15 cellular contexts compared by ENCODE assay signal in the genomic region with DNA sequence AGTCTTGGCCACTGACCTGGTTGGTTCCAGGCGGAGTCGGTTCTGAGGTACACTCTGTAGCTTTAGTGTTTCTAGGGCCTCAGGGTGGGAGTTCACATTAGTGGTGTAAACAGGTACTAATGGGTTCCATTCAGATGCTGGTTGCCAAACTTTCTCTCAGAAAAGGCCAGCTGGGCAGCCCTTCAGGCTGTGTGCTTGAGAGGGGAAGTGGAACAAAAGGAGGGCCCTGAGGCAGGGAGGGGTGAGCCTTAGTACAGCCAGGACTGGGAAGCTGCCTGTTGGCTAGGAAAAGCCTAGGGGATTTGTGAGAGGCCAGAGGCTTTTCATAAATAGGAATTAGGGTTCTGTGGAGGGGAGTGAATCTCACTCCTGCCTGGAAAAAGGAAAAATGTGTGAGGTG. TPM values are rescaled to one million over a fixed set of nuclear protein-coding genes. Genes with fewer than 3 reads are reported as not detected.
A peak's percentile ranks its signal among the peaks of the same experiment; 100 is the strongest.
DNase-seq lines count a peak whose midpoint lies in the region; ATAC-seq lines count a peak whose summit lies in the region.
"Had no signal": no experiment of that assay in that cellular context is flagged by ENCODE, and none has a peak within 500 bp of the region (broad histone marks: within the 10 kb centered on the region; RNA-seq: fewer than 3 reads in every experiment).

No MANE protein-coding gene starts in this region.

- H3K4me3 ChIP-seq in NT2/D1 (ENCODE audit: insufficient read length, low read depth) = no peak overlapping the region
- H3K4me3 ChIP-seq in CD8-positive, alpha-beta memory T cell (ENCODE audit: low read length) = no peak overlapping the region
- H3K4me3 ChIP-seq: smooth muscle cell had no signal

- DNase-seq in ELF-1 (ENCODE audit: low read depth, low spot score) = peak; percentile 96
- DNase-seq in NT2/D1 (ENCODE audit: low read depth, low spot score) = peak; percentile 85
- peak; percentile 36 for DNase-seq in left ventricle myocardium superior
- DNase-seq in putamen (ENCODE audit: low spot score) = peak; percentile 14
- DNase-seq in NCI-H510A (lab: John Stamatoyannopoulos, UW) = no peak
- DNase-seq in CD8-positive, alpha-beta memory T cell = no peak
- no peak for DNase-seq in activated naive CD4-positive, alpha-beta T cell treated with anti-CD3 and anti-CD28 coated beads, Interleukin-2, amount 10 ng/mL, durations not matched to agents 7 days and 5 days
- DNase-seq: foreskin keratinocyte, NCI-H446, occipital lobe had no signal

- H3K27ac Mint-ChIP-seq in CD8-positive, alpha-beta memory T cell = no peak overlapping the region
- no peak overlapping the region for H3K27ac Mint-ChIP-seq in activated naive CD4-positive, alpha-beta T cell treated with anti-CD3 and anti-CD28 coated beads, Interleukin-2, amount 10 ng/mL, durations not matched to agents 7 days and 5 days
- H3K27ac Mint-ChIP-seq: activated T-helper 17 cell treated with anti-CD3 and anti-CD28 coated beads, Interleukin-2, amount 50 U/mL, for 72 hours; stimulated activated memory B cell treated with anti-CD40 and anti-IgM and Interleukin-4, amounts not matched to agents 10 μg/mL and 1 μg/mL and 100 μg/mL, for 72 hours had no signal

- peaks cover 2% of the 10 kb centered on the region for H3K4me1 ChIP-seq in NT2/D1 (ENCODE audit: insufficient read depth, insufficient read length)
- H3K4me1 ChIP-seq in CD8-positive, alpha-beta memory T cell (ENCODE audit: insufficient read depth, low read length) = no peaks in the 10 kb centered on the region
- H3K4me1 ChIP-seq: foreskin keratinocyte had no signal

- no peak overlapping the region for H3K27ac ChIP-seq in CD8-positive, alpha-beta memory T cell (ENCODE audit: low read depth, low read length)
- H3K27ac ChIP-seq: foreskin keratinocyte had no signal

- no peak overlapping the region for H3K4me3 Mint-ChIP-seq in CD8-positive, alpha-beta memory T cell
- no peak overlapping the region for H3K4me3 Mint-ChIP-seq in activated naive CD4-positive, alpha-beta T cell treated with anti-CD3 and anti-CD28 coated beads, Interleukin-2, amount 10 ng/mL, durations not matched to agents 7 days and 5 days
- H3K4me3 Mint-ChIP-seq: activated T-helper 17 cell treated with anti-CD3 and anti-CD28 coated beads, Interleukin-2, amount 50 U/mL, for 72 hours; stimulated activated memory B cell treated with anti-CD40 and anti-IgM and Interleukin-4, amounts not matched to agents 10 μg/mL and 1 μg/mL and 100 μg/mL, for 72 hours had no signal

- ATAC-seq in left ventricle myocardium superior = peak; percentile 82
- ATAC-seq in GM21447 (IDR thresholded peaks at IDR 0.05; ENCODE audit: unreplicated experiment) = no peak
- ATAC-seq: activated T-helper 17 cell treated with anti-CD3 and anti-CD28 coated beads, Interleukin-2, amount 50 U/mL, for 72 hours; foreskin keratinocyte; Panc1; stimulated activated memory B cell treated with anti-CD40 and anti-IgM and Interleukin-4, amounts not matched to agents 10 μg/mL and 1 μg/mL and 100 μg/mL, for 72 hours had no signal

- CTCF ChIA-PET in CD8-positive, alpha-beta memory T cell (lab: Charles Lee) = no interaction called here
- CTCF ChIA-PET in activated naive CD4-positive, alpha-beta T cell treated with anti-CD3 and anti-CD28 coated beads, Interleukin-2, amount 10 ng/mL, durations not matched to agents 7 days and 5 days (lab: Charles Lee) = interaction anchor here (0.6 kb wide), 1 partner anchor 1378 kb away, joined by 5 read pairs; no protein-coding TSS in a partner anchor

- no peaks in the 10 kb centered on the region for H3K4me1 Mint-ChIP-seq in CD8-positive, alpha-beta memory T cell
- H3K4me1 Mint-ChIP-seq in activated naive CD4-positive, alpha-beta T cell treated with anti-CD3 and anti-CD28 coated beads, Interleukin-2, amount 10 ng/mL, durations not matched to agents 7 days and 5 days = no peaks in the 10 kb centered on the region
- H3K4me1 Mint-ChIP-seq: activated T-helper 17 cell treated with anti-CD3 and anti-CD28 coated beads, Interleukin-2, amount 50 U/mL, for 72 hours; stimulated activated memory B cell treated with anti-CD40 and anti-IgM and Interleukin-4, amounts not matched to agents 10 μg/mL and 1 μg/mL and 100 μg/mL, for 72 hours had no signal

- H3K36me3 Mint-ChIP-seq in CD8-positive, alpha-beta memory T cell = no peaks in the 10 kb centered on the region
- no peaks in the 10 kb centered on the region for H3K36me3 Mint-ChIP-seq in activated naive CD4-positive, alpha-beta T cell treated with anti-CD3 and anti-CD28 coated beads, Interleukin-2, amount 10 ng/mL, durations not matched to agents 7 days and 5 days
- H3K36me3 Mint-ChIP-seq: stimulated activated memory B cell treated with anti-CD40 and anti-IgM and Interleukin-4, amounts not matched to agents 10 μg/mL and 1 μg/mL and 100 μg/mL, for 72 hours had no signal

- H3K36me3 ChIP-seq in NT2/D1 (ENCODE audit: insufficient read depth, insufficient read length, low read length) = peaks cover 4% of the 10 kb centered on the region
- H3K36me3 ChIP-seq in CD8-positive, alpha-beta memory T cell (ENCODE audit: insufficient read depth, low read length) = no peaks in the 10 kb centered on the region

- no peaks in the 10 kb centered on the region for H3K9me3 ChIP-seq in NT2/D1 (ENCODE audit: insufficient read depth, low read length)
- H3K9me3 ChIP-seq in CD8-positive, alpha-beta memory T cell (ENCODE audit: low read length) = no peaks in the 10 kb centered on the region

- peak overlapping the region; percentile 65 for H3K9ac ChIP-seq in NT2/D1 (ENCODE audit: insufficient read length, low read depth)

- H3K27me3 ChIP-seq in NT2/D1 (ENCODE audit: insufficient read depth, insufficient read length) = no peaks in the 10 kb centered on the region
- no peaks in the 10 kb centered on the region for H3K27me3 ChIP-seq in CD8-positive, alpha-beta memory T cell (ENCODE audit: insufficient read depth, low read length, poor library complexity, severe bottlenecking)
- H3K27me3 ChIP-seq: foreskin keratinocyte had no signal

- POLR2A ChIA-PET in CD8-positive, alpha-beta memory T cell (lab: Charles Lee) = no interaction called here

- intact Hi-C loops in left ventricle myocardium superior (cut with micrococcal nuclease) = no loop called here

- no peaks in the 10 kb centered on the region for H3K9me3 Mint-ChIP-seq in CD8-positive, alpha-beta memory T cell
- no peaks in the 10 kb centered on the region for H3K9me3 Mint-ChIP-seq in activated naive CD4-positive, alpha-beta T cell treated with anti-CD3 and anti-CD28 coated beads, Interleukin-2, amount 10 ng/mL, durations not matched to agents 7 days and 5 days
- H3K9me3 Mint-ChIP-seq: activated T-helper 17 cell treated with anti-CD3 and anti-CD28 coated beads, Interleukin-2, amount 50 U/mL, for 72 hours; stimulated activated memory B cell treated with anti-CD40 and anti-IgM and Interleukin-4, amounts not matched to agents 10 μg/mL and 1 μg/mL and 100 μg/mL, for 72 hours had no signal

- H3K27me3 Mint-ChIP-seq in CD8-positive, alpha-beta memory T cell = peaks cover 17 to 39% of the 10 kb centered on the region in 2 donors
- peaks cover 4% of the 10 kb centered on the region for H3K27me3 Mint-ChIP-seq in activated naive CD4-positive, alpha-beta T cell treated with anti-CD3 and anti-CD28 coated beads, Interleukin-2, amount 10 ng/mL, durations not matched to agents 7 days and 5 days

RNA-seq across cellular contexts. Expression of gene NHSL2, which starts 24.9 kb away (rescaled TPM):
- 3.7 TPM for total RNA-seq in left ventricle myocardium superior
- total RNA-seq in CD8-positive, alpha-beta memory T cell = 1 to 10 TPM in 1 of 2 experiments, under 1 TPM in 1; 0.51 to 1.1 TPM
- 17.8 TPM for polyA plus RNA-seq in CD8-positive, alpha-beta memory T cell

Comparison
In these comparisons a context has a peak if more than half of its experiments do, and no peak if none do; other contexts are left out.
1. DNase-seq: peak in ELF-1 (single experiment), NT2/D1 (single experiment), left ventricle myocardium superior (single experiment) and putamen (single experiment); none in NCI-H510A (single experiment), CD8-positive, alpha-beta memory T cell (0 of 5) and activated naive CD4-positive, alpha-beta T cell treated with anti-CD3 and anti-CD28 coated beads, Interleukin-2, amount 10 ng/mL, durations not matched to agents 7 days and 5 days (single experiment).